26 cellular contexts compared by ENCODE assay signal in genomic region chr5:83837261-83837894, GRCh38.
DNase-seq lines count a peak whose midpoint lies in the region; ATAC-seq and TF ChIP-seq lines count a peak whose summit lies in the region.
"Had no signal": no experiment of that assay in that cellular context is flagged by ENCODE, and none has a peak within 500 bp of the region (broad histone marks: within the 10 kb centered on the region; RNA-seq: fewer than 3 reads in every experiment).

No MANE protein-coding gene starts in this region.

- H3K9me2 ChIP-seq in GM23338 (ENCODE audit: insufficient read depth) = 0 out of 2 replicates have a peak, but pooled peaks cover 8% of the 10 kb centered on the region

- H3K27me3 Mint-ChIP-seq in type B pancreatic cell (no peaks in the 10 kb centered on the region), GM23338 (ENCODE audit: insufficient read depth, low read depth, poor library complexity) (peaks cover 1% of the 10 kb centered on the region)
- H3K27me3 Mint-ChIP-seq: CD4-positive, CD25-positive, alpha-beta regulatory T cell had no signal

- H3K27ac ChIP-seq in GM23338 (ENCODE audit: low read depth) = no peak overlapping the region
- H3K27ac ChIP-seq: BLaER1, PC-9, SJSA1 had no signal

- H3K79me2 ChIP-seq in GM23338 (replicated peaks; ENCODE audit: insufficient read depth) = no peaks in the 10 kb centered on the region

- H3K4me3 Mint-ChIP-seq in type B pancreatic cell (no peak overlapping the region), GM23338 (no peak overlapping the region)
- H3K4me3 Mint-ChIP-seq: CD4-positive, CD25-positive, alpha-beta regulatory T cell; HFFc6 had no signal

- no peaks in the 10 kb centered on the region for H3K9me3 Mint-ChIP-seq in type B pancreatic cell
- no peaks in the 10 kb centered on the region for H3K9me3 Mint-ChIP-seq in GM23338

- H3K36me3 Mint-ChIP-seq in type B pancreatic cell = no peaks in the 10 kb centered on the region
- H3K36me3 Mint-ChIP-seq in GM23338 (ENCODE audit: low read depth) = no peaks in the 10 kb centered on the region
- H3K36me3 Mint-ChIP-seq: CD4-positive, CD25-positive, alpha-beta regulatory T cell had no signal

- no peak overlapping the region for H3K4me2 ChIP-seq in GM23338
- H3K4me2 ChIP-seq: BLaER1, PC-9 had no signal

- no peak overlapping the region for H3K4me3 ChIP-seq in GM23338
- H3K4me3 ChIP-seq: BLaER1, HAP-1, MG63, PC-9, SJSA1 had no signal

- H3K4me1 Mint-ChIP-seq in type B pancreatic cell (ENCODE audit: unreplicated experiment) (no peaks in the 10 kb centered on the region), GM23338 (no peaks in the 10 kb centered on the region)
- H3K4me1 Mint-ChIP-seq: CD4-positive, CD25-positive, alpha-beta regulatory T cell had no signal

- no peaks in the 10 kb centered on the region for H3K4me1 ChIP-seq in GM23338 (ENCODE audit: insufficient read depth)
- H3K4me1 ChIP-seq: BLaER1, HAP-1, SJSA1 had no signal

- H3K36me3 ChIP-seq in GM23338 (ENCODE audit: insufficient read depth) = no peaks in the 10 kb centered on the region
- H3K36me3 ChIP-seq: BLaER1, HAP-1, MG63, SJSA1 had no signal

- H3F3A ChIP-seq in GM23338 (replicated peaks; ENCODE audit: low read depth) = no peaks in the 10 kb centered on the region

- H3K27ac Mint-ChIP-seq in type B pancreatic cell (no peak overlapping the region), GM23338 (no peak overlapping the region)
- H3K27ac Mint-ChIP-seq: CD4-positive, CD25-positive, alpha-beta regulatory T cell; HFFc6 had no signal

- DNase-seq in AG09319 (ENCODE audit: extremely low read depth, low read depth) (peak; percentile 18), fibroblast of gingiva (ENCODE audit: low read depth) (peak; percentile 49), NCI-H1048 (lab: John Stamatoyannopoulos, UW) (no peak), type B pancreatic cell (ENCODE audit: extremely low spot score, unreplicated experiment) (no peak), GM23338 (ENCODE audit: low spot score) (no peak)
- no peak for DNase-seq in activated CD8-positive, alpha-beta memory T cell treated with anti-CD3 and anti-CD28 coated beads, Interleukin-2, amount 50 U/mL, for 4 hours
- DNase-seq: CD4-positive, CD25-positive, alpha-beta regulatory T cell; DMS153; DND-41; GOT3; HFFc6; IMR-90; KG1; MG63; NCI-H1417; NCI-H1694; NCI-H2081; NCI-H2227 treated with DMSO at 0.1 percent for 48 hours; NCI-H526 treated with DMSO at 0.1 percent for 48 hours; PC-9; SW 1271 had no signal

- H2AFZ ChIP-seq in GM23338 = no peak overlapping the region
- H2AFZ ChIP-seq: PC-9 had no signal

- H3K27me3 ChIP-seq in GM23338 (ENCODE audit: insufficient read depth) = no peaks in the 10 kb centered on the region
- H3K27me3 ChIP-seq: BLaER1, MG63, SJSA1 had no signal

- TF ChIP-seq CTCF in AG09319 (IDR thresholded peaks at IDR 0.05; ENCODE audit: low read depth, low read length) (no peak), type B pancreatic cell (conservative IDR thresholded peaks at IDR 0.05) (no peak), GM23338 (conservative IDR thresholded peaks at IDR 0.05; ENCODE audit: low read depth in 2 of 2) (no peak)

- ATAC-seq in SK-N-SH treated with all-trans-retinoic acid at 6 μM for 48 hours (peak; percentile 93), GM23338 (no peak)
- ATAC-seq: Right ventricle myocardium inferior had no signal

- no peaks in the 10 kb centered on the region for H4K20me1 ChIP-seq in GM23338 (replicated peaks; ENCODE audit: insufficient read depth)
- H4K20me1 ChIP-seq: BLaER1 had no signal

TF ChIP-seq in SK-N-SH treated with all-trans-retinoic acid at 6 μM for 48 hours, 23 proteins besides CTCF, POLR2A, EP300 and RAD21:
- TF ChIP-seq ZC3H10 (CRISPR knock-in tag; IDR thresholded peaks at IDR 0.05) (0 out of 2 replicates have a peak, but pooled peaks have one; percentile 62), POU6F1 (CRISPR knock-in tag; IDR thresholded peaks at IDR 0.05; ENCODE audit: borderline replicate concordance, low read depth) (no peak)
TF ChIP-seq in SK-N-SH treated with all-trans-retinoic acid at 6 μM for 48 hours: peak in this region for 1.

TF ChIP-seq in GM23338, 12 proteins besides CTCF, POLR2A, EP300 and RAD21 (continues in another document):
- TF ChIP-seq ZNF462 (CRISPR knock-in tag; IDR thresholded peaks at IDR 0.05) (no peak), ZNF331 (CRISPR knock-in tag; IDR thresholded peaks at IDR 0.05; ENCODE audit: low read depth) (no peak), STAT1 (IDR thresholded peaks at IDR 0.05; ENCODE audit: unreplicated experiment) (no peak), JUNB (IDR thresholded peaks at IDR 0.05; ENCODE audit: unreplicated experiment) (no peak), NANOG (IDR thresholded peaks at IDR 0.05; ENCODE audit: borderline replicate concordance) (no peak), EZH2phosphoT487 (IDR thresholded peaks at IDR 0.05; ENCODE audit: unreplicated experiment) (no peak)

Comparison
In these comparisons a context has a peak if more than half of its experiments do, and no peak if none do; other contexts are left out.
1. DNase-seq: peak in AG09319 (single experiment) and fibroblast of gingiva (single experiment); none in activated CD8-positive, alpha-beta memory T cell treated with anti-CD3 and anti-CD28 coated beads, Interleukin-2, amount 50 U/mL, for 4 hours (single experiment), NCI-H1048 (single experiment), type B pancreatic cell (single experiment) and GM23338 (single experiment).